In genomic region chr2:23286031-23286764, GRCh38 we compare ENCODE assay signal across 16 cellular contexts.
DNase-seq lines count a peak whose midpoint lies in the region; ATAC-seq and TF ChIP-seq lines count a peak whose summit lies in the region.
"Had no signal": no experiment of that assay in that cellular context is flagged by ENCODE, and none has a peak within 500 bp of the region (broad histone marks: within the 10 kb centered on the region; RNA-seq: fewer than 3 reads in every experiment).

No MANE protein-coding gene starts in this region.

- no peak for ATAC-seq in body of pancreas
- ATAC-seq: activated naive CD4-positive, alpha-beta T cell treated with anti-CD3 and anti-CD28 coated beads, Interleukin-2, amount 50 U/mL, for 72 hours had no signal

- H3K4me3 ChIP-seq in breast epithelium (no peak overlapping the region), esophagus squamous epithelium (no peak overlapping the region), transverse colon (no peak overlapping the region), body of pancreas (no peak overlapping the region), SJCRH30 (no peak overlapping the region)
- H3K4me3 ChIP-seq: gastrocnemius medialis, lung had no signal

- no peak for TF ChIP-seq CTCF in breast epithelium (IDR thresholded peaks at IDR 0.05)
- TF ChIP-seq CTCF in MCF 10A (IDR thresholded peaks at IDR 0.05; ENCODE audit: unreplicated experiment) = no peak
- no peak for TF ChIP-seq CTCF in esophagus squamous epithelium (IDR thresholded peaks at IDR 0.05)
- no peak for TF ChIP-seq CTCF in osteocyte (IDR thresholded peaks at IDR 0.05)
- no peak for TF ChIP-seq CTCF in transverse colon (IDR thresholded peaks at IDR 0.05)
- TF ChIP-seq CTCF in body of pancreas (IDR thresholded peaks at IDR 0.05) = no peak

- intact Hi-C loops in breast epithelium (cut with DNase I; ENCODE audit: low total_unique reads) = no loop called here
- intact Hi-C loops in MCF 10A (cut with micrococcal nuclease) = no loop called here
- intact Hi-C loops in esophagus squamous epithelium (cut with DNase I) = no loop called here
- intact Hi-C loops in transverse colon (cut with DNase I; ENCODE audit: low total_unique reads) = no loop called here
- intact Hi-C loops in body of pancreas (cut with DNase I) = no loop called here

- H3K27me3 ChIP-seq in breast epithelium (no peaks in the 10 kb centered on the region), esophagus squamous epithelium (no peaks in the 10 kb centered on the region), transverse colon (no peaks in the 10 kb centered on the region), body of pancreas (no peaks in the 10 kb centered on the region), SJCRH30 (no peaks in the 10 kb centered on the region)
- H3K27me3 ChIP-seq: gastrocnemius medialis had no signal

- 55 to 75% methylated on average over 6 of the region's 6 CpGs for WGBS in esophagus squamous epithelium, 2 donors
- 61 to 72% methylated on average over 3 to 6 of the region's 6 CpGs for WGBS in transverse colon (ENCODE audit: low coverage in 1 of 2), 2 donors
- 54 to 65% methylated on average over 6 of the region's 6 CpGs for WGBS in body of pancreas, 2 donors

- H3K9me3 ChIP-seq in breast epithelium (no peaks in the 10 kb centered on the region), esophagus squamous epithelium (no peaks in the 10 kb centered on the region), transverse colon (no peaks in the 10 kb centered on the region), body of pancreas (no peaks in the 10 kb centered on the region), SJCRH30 (replicated peaks) (no peaks in the 10 kb centered on the region)
- H3K9me3 ChIP-seq: gastrocnemius medialis had no signal

- CTCF ChIA-PET in MCF 10A (lab: Yijun Ruan, JAX) = interaction anchor here (0.6 to 1.3 kb wide), 4 partner anchors 10 to 921 kb away, joined by 3 to 6 read pairs (median 4); no protein-coding TSS in a partner anchor

- no peak overlapping the region for H3K4me3 Mint-ChIP-seq in MCF 10A (ENCODE audit: unreplicated experiment)
- no peak overlapping the region for H3K4me3 Mint-ChIP-seq in osteocyte (ENCODE audit: unreplicated experiment)
- H3K4me3 Mint-ChIP-seq: activated CD4-positive, alpha-beta T cell treated with anti-CD3 and anti-CD28 coated beads, Interleukin-2, amount 10 ng/mL, durations not matched to agents 24 days and 14 days; central memory CD8-positive, alpha-beta T cell had no signal

- H3K27ac ChIP-seq in breast epithelium (peak overlapping the region; percentile 71 to 82), esophagus squamous epithelium (peak overlapping the region in 3 of 4 donors; percentile 52 to 82 (median 75)), transverse colon (peak overlapping the region; percentile 60 to 80 (median 78)), body of pancreas (no peak overlapping the region), SJCRH30 (no peak overlapping the region)
- H3K27ac ChIP-seq: C4-2B had no signal

- no peak for TF ChIP-seq EP300 in transverse colon (IDR thresholded peaks at IDR 0.05; ENCODE audit: low read depth)

- H3K4me1 ChIP-seq in breast epithelium (no peaks in the 10 kb centered on the region), esophagus squamous epithelium (peaks cover 0 to 23% (median 4%) of the 10 kb centered on the region in 3 donors), transverse colon (peaks cover 0 to 13% (median 7%) of the 10 kb centered on the region in 4 donors), body of pancreas (no peaks in the 10 kb centered on the region), SJCRH30 (peaks cover 14% of the 10 kb centered on the region)

- peaks cover 17% of the 10 kb centered on the region for H3K4me1 Mint-ChIP-seq in MCF 10A (ENCODE audit: insufficient read depth, unreplicated experiment)
- H3K4me1 Mint-ChIP-seq in osteocyte (ENCODE audit: unreplicated experiment) = peaks cover 35% of the 10 kb centered on the region
- H3K4me1 Mint-ChIP-seq: activated CD4-positive, alpha-beta T cell treated with anti-CD3 and anti-CD28 coated beads, Interleukin-2, amount 10 ng/mL, durations not matched to agents 24 days and 14 days; central memory CD8-positive, alpha-beta T cell had no signal

- no TSS peak for BruUV-seq in MCF 10A (replicated peaks; lab: Mats Ljungman, UMichigan)

- H3K27me3 Mint-ChIP-seq in MCF 10A (ENCODE audit: insufficient read depth, unreplicated experiment) (no peaks in the 10 kb centered on the region), osteocyte (ENCODE audit: unreplicated experiment) (no peaks in the 10 kb centered on the region)
- H3K27me3 Mint-ChIP-seq: central memory CD8-positive, alpha-beta T cell had no signal

- DNase-seq in breast epithelium (ENCODE audit: low spot score in 2 of 2) = no peak
- DNase-seq in MCF 10A (ENCODE audit: unreplicated experiment) = no peak
- no peak for DNase-seq in esophagus squamous epithelium (lab: John Stamatoyannopoulos, UW)
- DNase-seq in osteocyte (ENCODE audit: extremely low spot score, unreplicated experiment) = no peak
- no peak for DNase-seq in transverse colon
- DNase-seq in body of pancreas = no peak
- no peak for DNase-seq in NCI-H2107 treated with DMSO at 0.1 percent for 48 hours (lab: John Stamatoyannopoulos, UW; ENCODE audit: unreplicated experiment)
- DNase-seq in SJCRH30 = no peak
- DNase-seq: activated CD4-positive, alpha-beta T cell treated with anti-CD3 and anti-CD28 coated beads, Interleukin-2, amount 10 ng/mL, durations not matched to agents 24 days and 14 days; GOT3; stimulated activated CD4-positive, alpha-beta T cell treated with anti-CD3 and anti-CD28 coated beads, Interleukin-15, amount 100 ng/mL, for 24 hours had no signal

- no peaks in the 10 kb centered on the region for H3K36me3 ChIP-seq in breast epithelium
- no peaks in the 10 kb centered on the region for H3K36me3 ChIP-seq in esophagus squamous epithelium
- H3K36me3 ChIP-seq in transverse colon = no peaks in the 10 kb centered on the region
- no peaks in the 10 kb centered on the region for H3K36me3 ChIP-seq in body of pancreas (replicated peaks in 1 of 2; ENCODE audit: insufficient read depth in 1 of 2, low read depth in 2 of 2)
- no peaks in the 10 kb centered on the region for H3K36me3 ChIP-seq in SJCRH30
- H3K36me3 ChIP-seq: gastrocnemius medialis had no signal

- no peak overlapping the region for H3K27ac Mint-ChIP-seq in MCF 10A (ENCODE audit: low read depth, unreplicated experiment)
- H3K27ac Mint-ChIP-seq in osteocyte (ENCODE audit: unreplicated experiment) = peak overlapping the region; percentile 90
- H3K27ac Mint-ChIP-seq: activated CD4-positive, alpha-beta T cell treated with anti-CD3 and anti-CD28 coated beads, Interleukin-2, amount 10 ng/mL, durations not matched to agents 24 days and 14 days; activated naive CD4-positive, alpha-beta T cell treated with anti-CD3 and anti-CD28 coated beads, Interleukin-2, amount 50 U/mL, for 72 hours had no signal

- POLR2A ChIA-PET in MCF 10A (lab: Yijun Ruan, JAX) = no interaction called here

- no peak for TF ChIP-seq POLR2A in breast epithelium (IDR thresholded peaks at IDR 0.05)
- TF ChIP-seq POLR2A in esophagus squamous epithelium (IDR thresholded peaks at IDR 0.05) = no peak
- TF ChIP-seq POLR2A in transverse colon (IDR thresholded peaks at IDR 0.05) = no peak
- no peak for TF ChIP-seq POLR2A in body of pancreas (IDR thresholded peaks at IDR 0.05)

- in situ Hi-C loops in transverse colon (cut with MboI; ENCODE audit: low pct_ligation_motif_present in 1 of 4, low pct_unique_long_range_greater_than_20kb in 1 of 4, low sequenced_read_pairs in 3 of 4) = no loop called here

- H3K9me3 Mint-ChIP-seq in MCF 10A (ENCODE audit: unreplicated experiment) (no peaks in the 10 kb centered on the region), osteocyte (ENCODE audit: unreplicated experiment) (peaks cover 3% of the 10 kb centered on the region)
- H3K9me3 Mint-ChIP-seq: activated CD4-positive, alpha-beta T cell treated with anti-CD3 and anti-CD28 coated beads, Interleukin-2, amount 10 ng/mL, durations not matched to agents 24 days and 14 days had no signal

- no peaks in the 10 kb centered on the region for H3K36me3 Mint-ChIP-seq in MCF 10A (ENCODE audit: insufficient read depth, unreplicated experiment)
- no peaks in the 10 kb centered on the region for H3K36me3 Mint-ChIP-seq in osteocyte (ENCODE audit: unreplicated experiment)
- H3K36me3 Mint-ChIP-seq: activated naive CD4-positive, alpha-beta T cell treated with anti-CD3 and anti-CD28 coated beads, Interleukin-2, amount 50 U/mL, for 72 hours had no signal

Comparison
In these comparisons a context has a peak if more than half of its experiments do, and no peak if none do; other contexts are left out.
1. H3K27ac ChIP-seq: peak in breast epithelium (2 of 2), esophagus squamous epithelium (3 of 4) and transverse colon (4 of 4); none in body of pancreas (0 of 4) and SJCRH30 (single experiment).